8 cellular contexts compared by ENCODE assay signal in genomic region chr6:39088331-39088730, GRCh38. TPM values are rescaled to one million over a fixed set of nuclear protein-coding genes. Genes with fewer than 3 reads are reported as not detected.
DNase-seq lines count a peak whose midpoint lies in the region; ATAC-seq and TF ChIP-seq lines count a peak whose summit lies in the region.

No MANE protein-coding gene starts in this region.

- no peaks in the 10 kb centered on the region for H3K36me3 Mint-ChIP-seq in activated CD8-positive, alpha-beta memory T cell treated with anti-CD3 and anti-CD28 coated beads, Interleukin-2, amount 10 ng/mL, durations not matched to agents 7 days and 5 days

- no peak overlapping the region for H3K4me3 Mint-ChIP-seq in activated CD8-positive, alpha-beta memory T cell treated with anti-CD3 and anti-CD28 coated beads, Interleukin-2, amount 10 ng/mL, durations not matched to agents 7 days and 5 days

- peaks cover 79% of the 10 kb centered on the region for H3K27me3 Mint-ChIP-seq in activated CD8-positive, alpha-beta memory T cell treated with anti-CD3 and anti-CD28 coated beads, Interleukin-2, amount 10 ng/mL, durations not matched to agents 7 days and 5 days

- H3K9me3 ChIP-seq in iPS-20b (ENCODE audit: insufficient read depth, low read depth, low read length) (no peaks in the 10 kb centered on the region), thoracic aorta (no peaks in the 10 kb centered on the region)

- no peaks in the 10 kb centered on the region for H3K36me3 ChIP-seq in iPS-20b (ENCODE audit: insufficient read depth, low read depth, low read length)
- H3K36me3 ChIP-seq in thoracic aorta: no peaks in the 10 kb centered on the region

- CTCF ChIA-PET in activated CD8-positive, alpha-beta memory T cell treated with anti-CD3 and anti-CD28 coated beads, Interleukin-2, amount 10 ng/mL, durations not matched to agents 7 days and 5 days (lab: Charles Lee): interaction anchor here (0.8 to 2.7 kb wide), 6 partner anchors 27 to 215 kb away, joined by 3 to 15 read pairs (median 3); partner anchors contain the start of gene SAYSD1

- DNase-seq in Ammon's horn (ENCODE audit: low spot score) (peak; percentile 65), HPDE6-E6E7 (ENCODE audit: extremely low spot score) (peak; percentile 17), thoracic aorta (ENCODE audit: low spot score) (no peak), DMS153 (lab: John Stamatoyannopoulos, UW) (no peak), NCI-H1694 (lab: John Stamatoyannopoulos, UW) (no peak), NCI-H446 treated with DMSO at 0.1 percent for 48 hours (lab: John Stamatoyannopoulos, UW) (no peak)
- DNase-seq in activated CD8-positive, alpha-beta memory T cell treated with anti-CD3 and anti-CD28 coated beads, Interleukin-2, amount 10 ng/mL, durations not matched to agents 7 days and 5 days: peak; percentile 51

- H3K27ac ChIP-seq in iPS-20b (ENCODE audit: low read length): no peak overlapping the region
- no peak overlapping the region for H3K27ac ChIP-seq in thoracic aorta

- peaks cover 21% of the 10 kb centered on the region for H3K4me1 Mint-ChIP-seq in activated CD8-positive, alpha-beta memory T cell treated with anti-CD3 and anti-CD28 coated beads, Interleukin-2, amount 10 ng/mL, durations not matched to agents 7 days and 5 days

- no peak overlapping the region for H3K9ac ChIP-seq in iPS-20b (ENCODE audit: low read depth, low read length)

- peaks cover 29% of the 10 kb centered on the region; the same call in 1 of the 2 replicates for H3K4me1 ChIP-seq in iPS-20b (ENCODE audit: insufficient read depth, low read length)
- peaks cover 0 to 7% of the 10 kb centered on the region in 2 donors for H3K4me1 ChIP-seq in thoracic aorta (ENCODE audit: control insufficient read depth in 1 of 2, low read depth in 2 of 2)

- H3K27ac Mint-ChIP-seq in activated CD8-positive, alpha-beta memory T cell treated with anti-CD3 and anti-CD28 coated beads, Interleukin-2, amount 10 ng/mL, durations not matched to agents 7 days and 5 days: no peak overlapping the region

- H3K4me3 ChIP-seq in iPS-20b (ENCODE audit: low read length) (peak overlapping the region; percentile 11; the same call in 1 of the 2 replicates), thoracic aorta (no peak overlapping the region)

- H3K27me3 ChIP-seq in iPS-20b (ENCODE audit: insufficient read depth, low read length) (no peaks in the 10 kb centered on the region), thoracic aorta (replicated peaks; ENCODE audit: insufficient read depth) (no peaks in the 10 kb centered on the region)

- H3K9me3 Mint-ChIP-seq in activated CD8-positive, alpha-beta memory T cell treated with anti-CD3 and anti-CD28 coated beads, Interleukin-2, amount 10 ng/mL, durations not matched to agents 7 days and 5 days (ENCODE audit: low read depth): no peaks in the 10 kb centered on the region

- TF ChIP-seq CTCF in thoracic aorta (IDR thresholded peaks at IDR 0.05): peak; percentile 34

- no peak for ATAC-seq in activated CD8-positive, alpha-beta memory T cell treated with anti-CD3 and anti-CD28 coated beads, Interleukin-2, amount 10 ng/mL, durations not matched to agents 7 days and 5 days
- ATAC-seq in thoracic aorta (ENCODE audit: insufficient number of reproducible peaks, low FRiP score, low read depth): peak; percentile 57

RNA-seq across cellular contexts. Expression of gene SAYSD1, which starts 26.7 kb away (rescaled TPM):
- 10 to 100 TPM in 1 of 2 experiments, 1 to 10 TPM in 1; 9.1 to 11.4 TPM for total RNA-seq in activated CD8-positive, alpha-beta memory T cell treated with anti-CD3 and anti-CD28 coated beads, Interleukin-2, amount 10 ng/mL, durations not matched to agents 7 days and 5 days
- 10 to 100 TPM; 16.2 to 16.5 TPM for total RNA-seq in thoracic aorta

RNA-seq across cellular contexts. Expression of gene GLP1R, which starts 39.8 kb away (rescaled TPM):
- total RNA-seq in activated CD8-positive, alpha-beta memory T cell treated with anti-CD3 and anti-CD28 coated beads, Interleukin-2, amount 10 ng/mL, durations not matched to agents 7 days and 5 days: not detected
- not detected for total RNA-seq in thoracic aorta

Comparison
In these comparisons a context has a peak if more than half of its experiments do, and no peak if none do; other contexts are left out.
1. DNase-seq: peak in Ammon's horn (single experiment), HPDE6-E6E7 (single experiment) and activated CD8-positive, alpha-beta memory T cell treated with anti-CD3 and anti-CD28 coated beads, Interleukin-2, amount 10 ng/mL, durations not matched to agents 7 days and 5 days (single experiment); none in thoracic aorta (single experiment), DMS153 (single experiment), NCI-H1694 (single experiment) and NCI-H446 treated with DMSO at 0.1 percent for 48 hours (single experiment).